1 cellular context compared by ENCODE assay signal in genomic region chr7:54159088-54159487, GRCh38.
TF ChIP-seq lines count a peak whose summit lies in the region.

No MANE protein-coding gene starts in this region.

TF ChIP-seq in WTC11, 78 proteins besides CTCF, POLR2A, EP300 and RAD21 (continued from another document):
- TF ChIP-seq FOXJ3 (CRISPR knock-in tag; IDR thresholded peaks at IDR 0.05; ENCODE audit: borderline replicate concordance) (no peak), FOXP1 (CRISPR knock-in tag; IDR thresholded peaks at IDR 0.05; ENCODE audit: borderline replicate concordance) (no peak), ZNF138 (CRISPR knock-in tag; conservative IDR thresholded peaks at IDR 0.05) (no peak), ZNF416 (CRISPR knock-in tag; IDR thresholded peaks at IDR 0.05) (no peak)
